Comparison of ENCODE assay signal across 7 cellular contexts in the genomic region with DNA sequence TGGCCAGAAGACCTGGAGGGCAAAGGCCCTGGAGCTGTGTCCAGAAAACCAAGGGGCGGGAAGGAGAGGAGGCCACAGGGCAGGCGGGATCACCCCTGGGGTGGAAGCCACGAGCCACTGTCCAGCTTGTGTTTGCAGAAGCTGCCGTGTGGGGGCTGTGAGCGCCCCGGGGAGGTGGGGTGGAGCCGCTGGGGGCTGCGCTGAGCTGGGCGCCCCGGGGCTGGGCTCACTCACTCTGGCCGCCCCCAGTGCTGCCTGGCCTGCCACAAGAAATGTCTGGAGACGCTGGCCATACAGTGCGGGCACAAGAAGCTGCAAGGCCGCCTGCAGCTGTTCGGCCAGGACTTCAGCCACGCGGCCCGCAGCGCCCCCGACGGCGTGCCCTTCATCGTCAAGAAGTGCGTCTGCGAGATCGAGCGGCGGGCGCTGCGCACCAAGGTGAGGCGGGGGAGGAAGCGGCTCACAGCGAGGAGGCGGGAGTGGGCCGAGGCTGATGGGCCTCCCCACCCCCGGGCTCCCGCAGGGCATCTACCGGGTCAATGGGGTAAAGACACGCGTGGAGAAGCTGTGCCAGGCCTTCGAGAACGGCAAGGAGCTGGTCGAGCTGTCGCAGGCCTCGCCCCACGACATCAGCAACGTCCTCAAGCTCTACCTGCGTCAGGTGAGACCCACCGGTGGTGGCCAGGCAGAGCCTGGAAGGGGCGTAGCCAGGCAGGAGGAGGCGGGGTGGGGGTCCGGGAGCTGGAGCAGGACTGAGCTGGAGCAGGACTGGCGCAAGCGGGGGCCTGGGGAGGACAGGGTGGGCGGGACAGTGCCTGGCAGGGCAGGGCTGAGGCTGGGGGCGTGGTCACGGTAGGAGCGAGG. TPM values are rescaled to one million over a fixed set of nuclear protein-coding genes. Genes with fewer than 3 reads are reported as not detected.
DNase-seq lines count a peak whose midpoint lies in the region; ATAC-seq and TF ChIP-seq lines count a peak whose summit lies in the region.
"Had no signal": no experiment of that assay in that cellular context is flagged by ENCODE, and none has a peak within 500 bp of the region (broad histone marks: within the 10 kb centered on the region; RNA-seq: fewer than 3 reads in every experiment).

No MANE protein-coding gene starts in this region.

- H3K9me2 ChIP-seq in hepatocyte (replicated peaks; ENCODE audit: insufficient read depth) = no peaks in the 10 kb centered on the region

- peak overlapping the region; percentile 60 for H3K27ac ChIP-seq in hepatocyte
- peak overlapping the region; percentile 35 to 73 (median 64) for H3K27ac ChIP-seq in transverse colon

- DNase-seq in Right ventricle myocardium inferior (ENCODE audit: missing footprints) = peak; percentile 72
- DNase-seq in left cardiac atrium = no peak
- DNase-seq in hepatocyte (ENCODE audit: low spot score) = peak; percentile 66
- no peak for DNase-seq in transverse colon
- DNase-seq in SW 1271 (lab: John Stamatoyannopoulos, UW) = no peak
- DNase-seq: OCI-M1 had no signal

- ATAC-seq in Right ventricle myocardium inferior = no peak
- no peak for ATAC-seq in left cardiac atrium
- ATAC-seq in HG03521 (IDR thresholded peaks at IDR 0.05; ENCODE audit: unreplicated experiment) = no peak

- H3K9me3 ChIP-seq in hepatocyte (ENCODE audit: low read depth) (no peaks in the 10 kb centered on the region), transverse colon (no peaks in the 10 kb centered on the region)

- intact Hi-C loops in Right ventricle myocardium inferior (cut with DNase I) (no loop called here), left cardiac atrium (cut with DNase I) (no loop called here), transverse colon (cut with DNase I; ENCODE audit: low total_unique reads) (no loop called here)

- in situ Hi-C loops in transverse colon (cut with MboI; ENCODE audit: low pct_ligation_motif_present in 1 of 4, low pct_unique_long_range_greater_than_20kb in 1 of 4, low sequenced_read_pairs in 3 of 4) = no loop called here

- WGBS in hepatocyte (ENCODE audit: low lambda C conversion rate, missing lambda C conversion rate) = 36% methylated on average over 34 of the region's 58 CpGs
- WGBS in transverse colon (ENCODE audit: low coverage in 1 of 2), 2 donors = 77% methylated on average over 46 of the region's 58 CpGs; no CpG with 5 or more reads in 1 of the 2 donors

- H4K20me1 ChIP-seq in hepatocyte (ENCODE audit: insufficient read depth, poor library complexity, severe bottlenecking) = no peaks in the 10 kb centered on the region

- H2AFZ ChIP-seq in hepatocyte = peak overlapping the region; percentile 49

- H3K4me2 ChIP-seq in hepatocyte = peak overlapping the region; percentile 82

- TF ChIP-seq CTCF in hepatocyte (IDR thresholded peaks at IDR 0.05; ENCODE audit: poor library complexity) = peak; percentile 3
- TF ChIP-seq CTCF in transverse colon (IDR thresholded peaks at IDR 0.05) = no peak

- no peaks in the 10 kb centered on the region for H3K79me2 ChIP-seq in hepatocyte

- H3K36me3 ChIP-seq in hepatocyte (replicated peaks; ENCODE audit: insufficient read depth, low read depth) (no peaks in the 10 kb centered on the region), transverse colon (no peaks in the 10 kb centered on the region)

- no peaks in the 10 kb centered on the region for H3K27me3 ChIP-seq in hepatocyte
- no peaks in the 10 kb centered on the region for H3K27me3 ChIP-seq in transverse colon

- H3K4me1 ChIP-seq in hepatocyte (ENCODE audit: insufficient read depth) (peaks cover 4% of the 10 kb centered on the region), transverse colon (peaks cover 0 to 44% (median 19%) of the 10 kb centered on the region in 4 donors)

- H3K4me3 ChIP-seq in hepatocyte (no peak overlapping the region), transverse colon (peak overlapping the region in 2 of 4 donors; percentile 7 to 15)

- no peak for TF ChIP-seq POLR2A in transverse colon (IDR thresholded peaks at IDR 0.05)

- TF ChIP-seq EP300 in transverse colon (IDR thresholded peaks at IDR 0.05; ENCODE audit: low read depth) = no peak

RNA-seq across cellular contexts. Expression of a gene that starts 13.6 kb away (rescaled TPM):
- total RNA-seq in Right ventricle myocardium inferior (142 TPM), left cardiac atrium (100 to 1,000 TPM; 142 to 143 TPM), hepatocyte (126 and 170 TPM in 2 replicates), transverse colon (100 to 1,000 TPM in 2 of 4 donors, 10 to 100 TPM in 2; 74.8 to 167 (median 103) TPM)
- 326 and 328 TPM in 2 replicates for polyA plus RNA-seq in hepatocyte

RNA-seq across cellular contexts. Expression of a gene that starts 14.6 kb away (rescaled TPM):
- total RNA-seq in Right ventricle myocardium inferior = 6.6 TPM
- 10 to 100 TPM; 10.6 to 12.6 TPM for total RNA-seq in left cardiac atrium
- 11.0 and 12.9 TPM in 2 replicates for total RNA-seq in hepatocyte
- polyA plus RNA-seq in hepatocyte = 16.0 and 18.3 TPM in 2 replicates
- total RNA-seq in transverse colon = 100 to 1,000 TPM in 1 of 4 donors, 10 to 100 TPM in 2, 1 to 10 TPM in 1; 10.0 to 174 (median 76.9) TPM

RNA-seq across cellular contexts. Expression of a gene that starts 22.3 kb away (rescaled TPM):
- 361 TPM for total RNA-seq in Right ventricle myocardium inferior
- 100 to 1,000 TPM; 378 to 432 TPM for total RNA-seq in left cardiac atrium
- total RNA-seq in hepatocyte = 524 and 539 TPM in 2 replicates
- 729 and 735 TPM in 2 replicates for polyA plus RNA-seq in hepatocyte
- total RNA-seq in transverse colon = 100 to 1,000 TPM; 115 to 426 (median 261) TPM

RNA-seq across cellular contexts. Expression of a gene that starts 41.6 kb away (rescaled TPM):
- total RNA-seq in Right ventricle myocardium inferior = 7.7 TPM
- 10 to 100 TPM in 1 of 2 donors, 1 to 10 TPM in 1; 7.7 to 10.0 TPM for total RNA-seq in left cardiac atrium
- 8.2 and 17.8 TPM in 2 replicates for total RNA-seq in hepatocyte
- polyA plus RNA-seq in hepatocyte = 26.8 and 38.1 TPM in 2 replicates
- 100 to 1,000 TPM in 1 of 4 donors, 10 to 100 TPM in 3; 47.1 to 128 (median 82.0) TPM for total RNA-seq in transverse colon

RNA-seq across cellular contexts. Expression of a gene that starts 55.1 kb away (rescaled TPM):
- 69.3 TPM for total RNA-seq in Right ventricle myocardium inferior
- total RNA-seq in left cardiac atrium = 10 to 100 TPM; 74.4 to 83.8 TPM
- 88.5 and 115 TPM in 2 replicates for total RNA-seq in hepatocyte
- 229 and 247 TPM in 2 replicates for polyA plus RNA-seq in hepatocyte
- 10 to 100 TPM; 39.2 to 57.6 (median 48.2) TPM for total RNA-seq in transverse colon

Comparison
In these comparisons a context has a peak if more than half of its experiments do, and no peak if none do; other contexts are left out.
1. DNase-seq: peak in Right ventricle myocardium inferior (single experiment) and hepatocyte (single experiment); none in left cardiac atrium (single experiment), transverse colon (single experiment) and SW 1271 (0 of 2).